ENCODE assay signal across 9 cellular contexts in the genomic region with DNA sequence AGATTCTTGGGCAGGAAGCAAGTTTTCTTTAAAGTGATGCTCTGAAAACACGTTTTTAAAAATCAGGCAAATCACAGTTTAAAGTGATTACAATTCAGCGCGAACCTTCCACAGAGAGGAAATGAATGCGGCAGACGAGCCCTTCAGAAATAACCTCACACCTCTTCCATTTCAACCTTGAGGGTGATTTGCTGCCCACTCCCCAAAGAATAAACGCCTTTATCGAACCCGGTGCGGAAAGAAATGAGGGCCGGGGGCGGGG. TPM values are rescaled to one million over a fixed set of nuclear protein-coding genes. Genes with fewer than 3 reads are reported as not detected.
DNase-seq lines count a peak whose midpoint lies in the region; ATAC-seq and TF ChIP-seq lines count a peak whose summit lies in the region.
"Had no signal": no experiment of that assay in that cellular context is flagged by ENCODE, and none has a peak within 500 bp of the region (broad histone marks: within the 10 kb centered on the region; RNA-seq: fewer than 3 reads in every experiment).

No MANE protein-coding gene starts in this region.

- H3K27me3 Mint-ChIP-seq in MCF 10A (ENCODE audit: insufficient read depth, unreplicated experiment): no peaks in the 10 kb centered on the region

- CTCF ChIA-PET in MCF 10A (lab: Yijun Ruan, JAX): interaction anchor here (0.6 to 2.0 kb wide), 4 partner anchors 367 to 1404 kb away, joined by 4 to 7 read pairs (median 4); no protein-coding TSS in a partner anchor

- H3K9me3 Mint-ChIP-seq in MCF 10A (ENCODE audit: unreplicated experiment): no peaks in the 10 kb centered on the region
- H3K9me3 Mint-ChIP-seq: activated naive CD4-positive, alpha-beta T cell treated with anti-CD3 and anti-CD28 coated beads, Interleukin-2, amount 50 U/mL, for 72 hours had no signal

- peak overlapping the region; percentile 84 for H3K4me3 Mint-ChIP-seq in MCF 10A (ENCODE audit: unreplicated experiment)

- peak overlapping the region; percentile 93 for H3K27ac Mint-ChIP-seq in MCF 10A (ENCODE audit: low read depth, unreplicated experiment)
- H3K27ac Mint-ChIP-seq: activated naive CD4-positive, alpha-beta T cell treated with anti-CD3 and anti-CD28 coated beads, Interleukin-2, amount 50 U/mL, for 72 hours had no signal

- no peaks in the 10 kb centered on the region for H3K9me3 ChIP-seq in mucosa of descending colon

- TF ChIP-seq CTCF in HFF-Myc (IDR thresholded peaks at IDR 0.05; ENCODE audit: low read depth, low read length, missing control alignments) (no peak), MCF 10A (IDR thresholded peaks at IDR 0.05; ENCODE audit: unreplicated experiment) (no peak), mucosa of descending colon (IDR thresholded peaks at IDR 0.05) (no peak), omental fat pad (IDR thresholded peaks at IDR 0.05) (no peak)

- H3K4me1 Mint-ChIP-seq in MCF 10A (ENCODE audit: insufficient read depth, unreplicated experiment): peaks cover 20% of the 10 kb centered on the region

- H3K36me3 ChIP-seq in ACC112 (ENCODE audit: insufficient read depth, low read length): no peaks in the 10 kb centered on the region
- H3K36me3 ChIP-seq in mucosa of descending colon (ENCODE audit: low read depth): no peaks in the 10 kb centered on the region

- POLR2A ChIA-PET in MCF 10A (lab: Yijun Ruan, JAX): interaction anchor here (1.0 to 5.3 kb wide), 4 partner anchors 96 to 218 kb away, joined by 3 to 28 read pairs (median 6); no protein-coding TSS in a partner anchor

- intact Hi-C loops in MCF 10A (cut with micrococcal nuclease) (loop anchor here (1.0 to 10.0 kb wide), 11 partner anchors 206 to 1404 kb away; no protein-coding TSS in a partner anchor), mucosa of descending colon (cut with DNase I, micrococcal nuclease) (no loop called here)

- no peaks in the 10 kb centered on the region for H3K27me3 ChIP-seq in ACC112 (ENCODE audit: insufficient read depth, low read length)

- H3K4me1 ChIP-seq in ACC112 (ENCODE audit: control insufficient read depth, insufficient read depth, low read length, unreplicated experiment) (peaks cover 12% of the 10 kb centered on the region), mucosa of descending colon (ENCODE audit: low read depth) (peaks cover 10% of the 10 kb centered on the region)

- H3K79me2 ChIP-seq in ACC112 (ENCODE audit: control insufficient read depth, insufficient read depth, low read length, unreplicated experiment): peaks cover 33% of the 10 kb centered on the region

- DNase-seq in HFF-Myc (ENCODE audit: extremely low read depth, low read depth) (no peak), MCF 10A (ENCODE audit: unreplicated experiment) (no peak), mucosa of descending colon (no peak), DMS79 treated with DMSO at 0.1 percent for 48 hours (lab: John Stamatoyannopoulos, UW) (no peak), omental fat pad (ENCODE audit: low spot score) (no peak), DMS 273 treated with DMSO at 0.1 percent for 48 hours (lab: John Stamatoyannopoulos, UW) (no peak)
- no peak for DNase-seq in stimulated activated CD4-positive, alpha-beta T cell treated with anti-CD3 and anti-CD28 coated beads, Interleukin-1b, Interleukin-23, amount 100 ng/mL, for 48 hours

- peak overlapping the region; percentile 25 for H3K27ac ChIP-seq in ACC112 (ENCODE audit: low read depth, low read length)

- peak overlapping the region; percentile 86 for H2AFZ ChIP-seq in ACC112 (ENCODE audit: low read length, unreplicated experiment)

- BruUV-seq in MCF 10A (replicated peaks; lab: Mats Ljungman, UMichigan): TSS peak; percentile 57

- peaks cover 23% of the 10 kb centered on the region for H3K36me3 Mint-ChIP-seq in MCF 10A (ENCODE audit: insufficient read depth, unreplicated experiment)

- peak overlapping the region; percentile 81 for H3K4me3 ChIP-seq in ACC112 (ENCODE audit: low read depth, low read length)
- H3K4me3 ChIP-seq in HFF-Myc (replicated peaks; ENCODE audit: low read depth, low read length): 0 out of 2 replicates have a peak overlapping the region, but pooled peaks have one; percentile 3
- H3K4me3 ChIP-seq in mucosa of descending colon: peak overlapping the region; percentile 2

- ATAC-seq in mucosa of descending colon: no peak
- no peak for ATAC-seq in omental fat pad (ENCODE audit: low FRiP score)

RNA-seq across cellular contexts. Expression of gene EFNA5, which starts 2.3 kb away (rescaled TPM):
- total RNA-seq in MCF 10A (2022) (45.8 and 51.2 TPM in 2 replicates), mucosa of descending colon (10 to 100 TPM; 12.7 to 14.4 (median 14.3) TPM), omental fat pad (10 to 100 TPM in 3 of 4 donors, 1 to 10 TPM in 1; 9.0 to 26.3 (median 14.0) TPM)
- total RNA-seq: activated naive CD4-positive, alpha-beta T cell treated with anti-CD3 and anti-CD28 coated beads, Interleukin-2, amount 50 U/mL, for 72 hours had no signal

Comparison
In these comparisons a context has a peak if more than half of its experiments do, and no peak if none do; other contexts are left out.
1. H3K4me3 ChIP-seq: peak in every context shown above with its lines; median percentile 81 in ACC112; 3 in HFF-Myc; 2 in mucosa of descending colon.